Comparison of ENCODE assay signal across 8 cellular contexts in the genomic region with DNA sequence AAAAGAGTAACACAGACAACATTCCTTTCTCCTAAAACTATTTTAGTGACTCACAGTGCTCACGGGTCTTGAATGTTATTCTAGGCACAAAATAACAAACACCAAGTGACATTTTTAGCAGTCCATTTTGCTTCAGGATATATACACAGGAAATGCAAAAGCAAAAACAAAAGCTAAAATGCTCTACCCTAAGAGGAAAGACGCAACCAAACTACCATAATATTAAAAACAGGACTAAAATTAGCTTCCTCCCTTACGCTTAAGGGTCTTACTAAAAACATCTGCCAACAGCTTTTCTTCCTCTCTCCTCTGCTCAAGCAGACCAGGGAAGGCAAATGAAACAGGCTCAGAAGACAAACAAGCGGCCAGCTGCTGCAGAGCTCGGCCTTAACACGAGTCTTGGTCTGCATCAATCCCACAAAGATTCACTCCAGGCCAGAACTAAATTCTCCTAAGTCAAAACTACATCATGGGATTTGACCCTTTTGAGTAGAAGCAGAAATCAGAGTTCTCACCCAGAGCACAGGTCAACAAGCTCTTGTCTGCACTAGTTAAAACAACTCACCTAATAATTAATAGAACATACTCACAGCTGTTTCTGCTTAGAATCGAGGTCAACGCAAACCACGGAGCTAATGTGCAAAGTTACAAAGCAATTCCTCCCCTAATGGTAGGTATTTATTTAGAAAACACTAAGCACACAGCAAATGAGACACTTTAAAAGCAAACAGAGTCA.
A peak's percentile ranks its signal among the peaks of the same experiment; 100 is the strongest.
DNase-seq lines count a peak whose midpoint lies in the region; ATAC-seq, FAIRE-seq and TF ChIP-seq lines count a peak whose summit lies in the region.

No MANE protein-coding gene starts in this region.

- FAIRE-seq in GM12878 (lab: Jason Lieb, UNC) = no peak

- 0 out of 2 replicates have a peak, but pooled peaks have one; percentile 3 for TF ChIP-seq RAD21 in GM12878 (IDR thresholded peaks at IDR 0.05; ENCODE audit: insufficient read depth, low read depth, low read length)

- SMC1A ChIA-PET in GM12878 (lab: Charles Lee; ENCODE audit: uncharacterized antibody, unreplicated experiment) = interaction anchor here (0.6 to 21.1 kb wide), 19 partner anchors 8 to 77 kb away, joined by 3 to 535 read pairs (median 28); a partner anchor contains a TSS

- POLR2A ChIA-PET in GM12878 (lab: Charles Lee) = interaction anchor here (0.6 to 12.1 kb wide), 17 partner anchors 9 to 280 kb away, joined by 3 to 271 read pairs (median 15); a partner anchor contains a TSS

- no peaks in the 10 kb centered on the region for H3K9me3 Mint-ChIP-seq in activated T-cell treated with anti-CD3 and anti-CD28 coated beads, Interleukin-2, amount 50 U/mL, for 4 hours

- H3K36me3 ChIP-seq in GM12878 (ENCODE audit: control insufficient read depth in 2 of 2, insufficient read depth in 2 of 2, low read length in 1 of 2) (peaks cover 0 to 5% of the 10 kb centered on the region in 2 experiments; a peak in 2 of 4 replicates), testis (ENCODE audit: low read depth, missing control alignments) (no peaks in the 10 kb centered on the region)

- no peak for DNase-seq in activated T-cell treated with anti-CD3 and anti-CD28 coated beads, Interleukin-2, amount 50 U/mL, for 4 hours
- no peak for DNase-seq in activated T-cell treated with anti-CD3 and anti-CD28 coated beads, Interleukin-2, amount 50 U/mL, for 1 hour
- peak; percentile 76 for DNase-seq in LHCN-M2 (ENCODE audit: low read depth)
- DNase-seq in GM12878 (ENCODE audit: low read depth, low spot score) = peak; percentile 71
- DNase-seq in kidney glomerular epithelial cell (lab: John Stamatoyannopoulos, UW) = peak; percentile 55
- no peak for DNase-seq in testis
- DNase-seq in SKM-1 (lab: John Stamatoyannopoulos, UW; ENCODE audit: unreplicated experiment) = no peak
- DNase-seq in GOT3 (lab: John Stamatoyannopoulos, UW) = no peak

- no peak for ATAC-seq in activated T-cell treated with anti-CD3 and anti-CD28 coated beads, Interleukin-2, amount 50 U/mL, for 4 hours
- ATAC-seq in GM12878 = peak; percentile 62

- no peak overlapping the region for H2AFZ ChIP-seq in GM12878 (ENCODE audit: control insufficient read depth, low read depth, low read length)

- H3K36me3 Mint-ChIP-seq in activated T-cell treated with anti-CD3 and anti-CD28 coated beads, Interleukin-2, amount 50 U/mL, for 4 hours (ENCODE audit: insufficient read depth) = peaks cover 4% of the 10 kb centered on the region

- H3K4me2 ChIP-seq in GM12878 (ENCODE audit: control insufficient read depth, insufficient read depth) = peak overlapping the region; percentile 96

- H3K9me3 ChIP-seq in GM12878 (replicated peaks; ENCODE audit: control insufficient read depth, insufficient read depth, low read length) (no peaks in the 10 kb centered on the region), testis (no peaks in the 10 kb centered on the region)

- peaks cover 91% of the 10 kb centered on the region for H3K4me1 Mint-ChIP-seq in activated T-cell treated with anti-CD3 and anti-CD28 coated beads, Interleukin-2, amount 50 U/mL, for 4 hours (ENCODE audit: low read depth)

- no peaks in the 10 kb centered on the region for H3K27me3 ChIP-seq in GM12878 (replicated peaks in 1 of 2; ENCODE audit: control insufficient read depth in 2 of 2, insufficient read depth in 2 of 2, low read length in 1 of 2)
- H3K27me3 ChIP-seq in testis = no peaks in the 10 kb centered on the region

- TF ChIP-seq CTCF in GM12878 (IDR thresholded peaks at IDR 0.05 in 2 of 3, conservative IDR thresholded peaks at IDR 0.05 in 1 of 3; ENCODE audit: control insufficient read depth in 2 of 3, extremely low read depth in 1 of 3, insufficient read depth in 1 of 3, low read depth in 3 of 3, low read length in 3 of 3) = no peak
- TF ChIP-seq CTCF in testis (IDR thresholded peaks at IDR 0.05) = no peak

- peaks cover 53% of the 10 kb centered on the region for H3K4me1 ChIP-seq in GM12878 (ENCODE audit: control insufficient read depth, insufficient read depth, low read length)
- H3K4me1 ChIP-seq in testis = peaks cover 52% of the 10 kb centered on the region

- RAD21 ChIA-PET in GM12878 (lab: Charles Lee; ENCODE audit: unreplicated experiment) = interaction anchor here (1.0 to 11.0 kb wide), 16 partner anchors 8 to 174 kb away, joined by 3 to 408 read pairs (median 26); a partner anchor contains a TSS

- H3K4me3 Mint-ChIP-seq in activated T-cell treated with anti-CD3 and anti-CD28 coated beads, Interleukin-2, amount 50 U/mL, for 4 hours = peak overlapping the region; percentile 71

- under 1% methylated on average over 9 of the region's 9 CpGs for WGBS in GM12878 (ENCODE audit: insufficient coverage, insufficient replicate concordance, low lambda C conversion rate, missing lambda C conversion rate)
- 23 to 35% methylated on average over 9 of the region's 9 CpGs for WGBS in testis, 2 donors

- in situ Hi-C loops in GM12878 (cut with MboI) = no loop called here

- TF ChIP-seq POLR2A in GM12878 (IDR thresholded peaks at IDR 0.05; ENCODE audit: low read depth, low read length) = peak; percentile 60
- TF ChIP-seq POLR2A in testis (IDR thresholded peaks at IDR 0.05) = no peak

- H3K4me3 ChIP-seq in GM12878 = peak overlapping the region; percentile 63
- H3K4me3 ChIP-seq in testis = no peak overlapping the region

- H3K79me2 ChIP-seq in GM12878 (ENCODE audit: control insufficient read depth, insufficient read depth, low read length) = peaks cover 89% of the 10 kb centered on the region

- TSS peak; percentile 85 for BruUV-seq in GM12878 (replicated peaks; lab: Mats Ljungman, UMichigan)

- intact Hi-C loops in GM12878 (cut with micrococcal nuclease; ENCODE audit: unreplicated experiment) (loop anchor here (2.0 kb wide), 2 partner anchors 31 to 51 kb away; no protein-coding TSS in a partner anchor), testis (cut with DNase I; ENCODE audit: low total_unique reads) (no loop called here)

- CTCF ChIA-PET in GM12878 (lab: Yijun Ruan, JAX) = interaction anchor here (0.7 to 11.6 kb wide), 18 partner anchors 9 to 203 kb away, joined by 3 to 197 read pairs (median 6); a partner anchor contains a TSS

- TF ChIP-seq EP300 in GM12878 (IDR thresholded peaks at IDR 0.05; ENCODE audit: borderline replicate concordance in 1 of 2, control insufficient read depth in 1 of 2, low read depth in 2 of 2, low read length in 2 of 2) = peak; percentile 54 to 60; a peak in 2 of 4 replicates

- peak overlapping the region; percentile 87 for H3K27ac ChIP-seq in GM12878 (ENCODE audit: control insufficient read depth, insufficient read depth)
- H3K27ac ChIP-seq in testis = peak overlapping the region; percentile 77 to 90

- H3K27me3 Mint-ChIP-seq in activated T-cell treated with anti-CD3 and anti-CD28 coated beads, Interleukin-2, amount 50 U/mL, for 4 hours (ENCODE audit: low read depth) = no peaks in the 10 kb centered on the region

- no peaks in the 10 kb centered on the region for H4K20me1 ChIP-seq in GM12878 (ENCODE audit: control insufficient read depth, insufficient read depth)

- H3K9ac ChIP-seq in GM12878 (ENCODE audit: control insufficient read depth, insufficient read depth, low read length) = peak overlapping the region; percentile 75

TF ChIP-seq in GM12878, 131 proteins besides CTCF, POLR2A, EP300 and RAD21 (continues in another document):
- 0 out of 2 replicates have a peak, but pooled peaks have one; percentile 38 for TF ChIP-seq TAF1 (IDR thresholded peaks at IDR 0.05; ENCODE audit: borderline replicate concordance, low read depth, low read length)
- no peak for TF ChIP-seq ESRRA (IDR thresholded peaks at IDR 0.05; ENCODE audit: low read length)
- no peak for TF ChIP-seq MXI1 (IDR thresholded peaks at IDR 0.05; ENCODE audit: low read depth, low read length)
- peak; percentile 64 for TF ChIP-seq MEF2B (IDR thresholded peaks at IDR 0.05; ENCODE audit: partially characterized antibody, poor library complexity, severe bottlenecking)
- TF ChIP-seq, protein P1, sequence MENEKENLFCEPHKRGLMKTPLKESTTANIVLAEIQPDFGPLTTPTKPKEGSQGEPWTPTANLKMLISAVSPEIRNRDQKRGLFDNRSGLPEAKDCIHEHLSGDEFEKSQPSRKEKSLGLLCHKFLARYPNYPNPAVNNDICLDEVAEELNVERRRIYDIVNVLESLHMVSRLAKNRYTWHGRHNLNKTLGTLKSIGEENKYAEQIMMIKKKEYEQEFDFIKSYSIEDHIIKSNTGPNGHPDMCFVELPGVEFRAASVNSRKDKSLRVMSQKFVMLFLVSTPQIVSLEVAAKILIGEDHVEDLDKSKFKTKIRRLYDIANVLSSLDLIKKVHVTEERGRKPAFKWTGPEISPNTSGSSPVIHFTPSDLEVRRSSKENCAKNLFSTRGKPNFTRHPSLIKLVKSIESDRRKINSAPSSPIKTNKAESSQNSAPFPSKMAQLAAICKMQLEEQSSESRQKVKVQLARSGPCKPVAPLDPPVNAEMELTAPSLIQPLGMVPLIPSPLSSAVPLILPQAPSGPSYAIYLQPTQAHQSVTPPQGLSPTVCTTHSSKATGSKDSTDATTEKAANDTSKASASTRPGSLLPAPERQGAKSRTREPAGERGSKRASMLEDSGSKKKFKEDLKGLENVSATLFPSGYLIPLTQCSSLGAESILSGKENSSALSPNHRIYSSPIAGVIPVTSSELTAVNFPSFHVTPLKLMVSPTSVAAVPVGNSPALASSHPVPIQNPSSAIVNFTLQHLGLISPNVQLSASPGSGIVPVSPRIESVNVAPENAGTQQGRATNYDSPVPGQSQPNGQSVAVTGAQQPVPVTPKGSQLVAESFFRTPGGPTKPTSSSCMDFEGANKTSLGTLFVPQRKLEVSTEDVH (IDR thresholded peaks at IDR 0.05; ENCODE audit: low read depth, partially characterized antibody) = no peak
- TF ChIP-seq ZZZ3 (IDR thresholded peaks at IDR 0.05; ENCODE audit: control insufficient read depth, insufficient read length, low read depth) = no peak
- peak; percentile 26; the same call in 1 of the 2 replicates for TF ChIP-seq IKZF1 (conservative IDR thresholded peaks at IDR 0.05)
- TF ChIP-seq ZNF207 (IDR thresholded peaks at IDR 0.05; ENCODE audit: borderline replicate concordance) = no peak
- TF ChIP-seq SUPT20H (IDR thresholded peaks at IDR 0.05; ENCODE audit: borderline replicate concordance, control insufficient read depth, low read depth, low read length) = no peak
- no peak for TF ChIP-seq CBX5 (IDR thresholded peaks at IDR 0.05; ENCODE audit: low read depth)
- no peak for TF ChIP-seq TARDBP (IDR thresholded peaks at IDR 0.05; ENCODE audit: borderline replicate concordance)
- peak; percentile 46; the same call in 1 of the 2 replicates for TF ChIP-seq EED (IDR thresholded peaks at IDR 0.05; ENCODE audit: low read depth)
- no peak for TF ChIP-seq ASH2L (IDR thresholded peaks at IDR 0.05; ENCODE audit: borderline replicate concordance, low read depth)
- TF ChIP-seq POLR2AphosphoS5 (IDR thresholded peaks at IDR 0.05; ENCODE audit: low read length) = peak; percentile 65; the same call in 1 of the 2 replicates
- peak; percentile 67 for TF ChIP-seq TBL1XR1 (IDR thresholded peaks at IDR 0.05; ENCODE audit: low read depth, low read length)
- TF ChIP-seq JUND (IDR thresholded peaks at IDR 0.05; ENCODE audit: low read depth, low read length) = no peak
- TF ChIP-seq MEF2A (IDR thresholded peaks at IDR 0.05; ENCODE audit: insufficient read depth, low read depth, low read length) = peak; percentile 82

Comparison
In these comparisons a context has a peak if more than half of its experiments do, and no peak if none do; other contexts are left out.
1. DNase-seq: peak in LHCN-M2 (single experiment), GM12878 (single experiment) and kidney glomerular epithelial cell (single experiment); none in activated T-cell treated with anti-CD3 and anti-CD28 coated beads, Interleukin-2, amount 50 U/mL, for 4 hours (single experiment), activated T-cell treated with anti-CD3 and anti-CD28 coated beads, Interleukin-2, amount 50 U/mL, for 1 hour (single experiment), testis (single experiment), SKM-1 (single experiment) and GOT3 (single experiment).